ENCODE assay signal across 14 cellular contexts in the genomic region with DNA sequence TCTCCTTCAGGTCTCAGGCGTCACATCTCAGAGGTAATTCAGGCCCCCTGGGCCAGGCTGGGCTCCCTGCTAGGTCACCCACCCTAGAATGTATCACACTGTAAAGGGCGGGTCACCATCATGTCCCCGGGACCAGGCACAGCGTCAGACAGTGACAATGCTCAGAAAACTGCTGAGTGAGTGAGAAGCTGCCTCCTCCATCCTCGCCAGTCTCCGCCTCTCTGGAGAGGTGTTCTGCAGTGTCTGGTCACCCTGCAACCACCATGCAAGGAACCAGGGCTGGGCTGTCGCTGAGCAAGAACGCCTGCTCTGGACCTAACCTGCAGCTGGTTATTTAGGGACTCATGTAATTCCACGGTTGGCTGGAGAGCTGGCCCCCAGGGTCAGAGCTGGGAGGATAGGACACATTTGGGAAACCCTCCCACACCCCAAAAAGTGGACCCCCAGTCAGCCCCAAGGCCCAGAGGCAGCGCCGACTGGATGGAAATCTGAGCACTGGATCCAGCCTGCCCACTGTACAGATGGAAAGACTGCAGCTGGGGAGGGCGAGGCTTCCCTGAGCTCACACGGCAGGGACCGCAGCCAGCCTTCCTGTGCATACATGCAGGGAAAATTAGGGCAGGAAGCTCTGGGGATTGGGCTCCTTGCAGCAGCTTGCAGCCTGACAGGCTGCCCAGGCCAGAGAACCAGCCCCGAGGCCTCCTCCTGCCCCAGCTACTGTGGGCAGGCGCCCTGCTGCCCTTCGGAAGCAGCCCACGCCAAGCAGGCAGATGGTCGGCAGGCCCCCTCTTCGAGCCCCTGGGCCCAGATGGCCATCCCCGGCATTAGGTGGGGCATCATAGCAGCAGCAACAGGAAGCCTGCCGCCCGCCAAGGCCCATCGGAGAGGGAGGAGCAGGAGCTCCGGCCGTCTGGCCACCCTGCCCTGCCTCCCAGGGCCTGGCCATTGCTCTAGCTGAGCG.
DNase-seq lines count a peak whose midpoint lies in the region; ATAC-seq and TF ChIP-seq lines count a peak whose summit lies in the region.
"Had no signal": no experiment of that assay in that cellular context is flagged by ENCODE, and none has a peak within 500 bp of the region (broad histone marks: within the 10 kb centered on the region; RNA-seq: fewer than 3 reads in every experiment).

No MANE protein-coding gene starts in this region.

- peaks cover 63% of the 10 kb centered on the region for H3K4me1 ChIP-seq in mesenchymal stem cell (ENCODE audit: control insufficient read depth, insufficient read depth, low read depth, low read length)

- peaks cover 0 to 8% of the 10 kb centered on the region in 2 donors for H3K27me3 Mint-ChIP-seq in effector memory CD8-positive, alpha-beta T cell
- H3K27me3 Mint-ChIP-seq: activated naive CD8-positive, alpha-beta T cell treated with anti-CD3 and anti-CD28 coated beads for 36 hours had no signal

- H3K27ac Mint-ChIP-seq in effector memory CD8-positive, alpha-beta T cell = no peak overlapping the region
- H3K27ac Mint-ChIP-seq: activated naive CD8-positive, alpha-beta T cell treated with anti-CD3 and anti-CD28 coated beads for 36 hours; stimulated activated memory B cell treated with anti-CD40 and anti-IgM and Interleukin-4, amounts not matched to agents 10 μg/mL and 1 μg/mL and 100 μg/mL, for 72 hours had no signal

- no peaks in the 10 kb centered on the region for H3K36me3 ChIP-seq in mesenchymal stem cell (ENCODE audit: control insufficient read depth in 1 of 2, insufficient read depth in 2 of 2, low read depth in 1 of 2, low read length in 2 of 2)

- no peaks in the 10 kb centered on the region for H3K9me3 Mint-ChIP-seq in effector memory CD8-positive, alpha-beta T cell
- H3K9me3 Mint-ChIP-seq: activated naive CD8-positive, alpha-beta T cell treated with anti-CD3 and anti-CD28 coated beads for 36 hours; activated T-cell treated with anti-CD3 and anti-CD28 coated beads, Interleukin-2, amount 50 U/mL, for 4 hours; stimulated activated memory B cell treated with anti-CD40 and anti-IgM and Interleukin-4, amounts not matched to agents 10 μg/mL and 1 μg/mL and 100 μg/mL, for 72 hours had no signal

- H3K18ac ChIP-seq in mesenchymal stem cell (ENCODE audit: low read depth in 1 of 2, low read length in 2 of 2) = peak overlapping the region in 1 of 2 experiments; percentile 54

- H3K4me1 Mint-ChIP-seq in effector memory CD8-positive, alpha-beta T cell (ENCODE audit: low read depth in 2 of 2) = no peaks in the 10 kb centered on the region
- H3K4me1 Mint-ChIP-seq: activated naive CD8-positive, alpha-beta T cell treated with anti-CD3 and anti-CD28 coated beads for 36 hours; stimulated activated memory B cell treated with anti-CD40 and anti-IgM and Interleukin-4, amounts not matched to agents 10 μg/mL and 1 μg/mL and 100 μg/mL, for 72 hours had no signal

- H2BK5ac ChIP-seq in mesenchymal stem cell (ENCODE audit: low read depth, low read length, poor library complexity, severe bottlenecking) = no peak overlapping the region

- H3K23ac ChIP-seq in mesenchymal stem cell (ENCODE audit: low read length in 2 of 2) = no peak overlapping the region

- H2AFZ ChIP-seq in mesenchymal stem cell (ENCODE audit: low read depth, low read length) = no peak overlapping the region

- H2AK5ac ChIP-seq in mesenchymal stem cell (ENCODE audit: low read length, severe bottlenecking) = peak overlapping the region; percentile 14

- peak overlapping the region; percentile 68 for H4K91ac ChIP-seq in mesenchymal stem cell (ENCODE audit: low read length)

- peak overlapping the region; percentile 35 to 60 for H2BK12ac ChIP-seq in mesenchymal stem cell (ENCODE audit: low read length in 2 of 2)

- H3K9me3 ChIP-seq in mesenchymal stem cell (ENCODE audit: control insufficient read depth, low read length) = no peaks in the 10 kb centered on the region

- peak overlapping the region; percentile 21 to 61 for H3K4ac ChIP-seq in mesenchymal stem cell (ENCODE audit: low read depth in 1 of 2, low read length in 2 of 2)

- H3K4me3 Mint-ChIP-seq in effector memory CD8-positive, alpha-beta T cell = no peak overlapping the region
- H3K4me3 Mint-ChIP-seq: activated naive CD8-positive, alpha-beta T cell treated with anti-CD3 and anti-CD28 coated beads for 36 hours; activated T-cell treated with anti-CD3 and anti-CD28 coated beads, Interleukin-2, amount 50 U/mL, for 4 hours; stimulated activated memory B cell treated with anti-CD40 and anti-IgM and Interleukin-4, amounts not matched to agents 10 μg/mL and 1 μg/mL and 100 μg/mL, for 72 hours had no signal

- no peak overlapping the region for H3K4me3 ChIP-seq in mesenchymal stem cell (ENCODE audit: insufficient read depth in 1 of 2, low read depth in 1 of 2, low read length in 2 of 2)
- H3K4me3 ChIP-seq: smooth muscle cell had no signal

- 76% methylated on average over 27 of the region's 27 CpGs for WGBS in mesenchymal stem cell

- peak overlapping the region; percentile 71 for H3K27ac ChIP-seq in C4-2B
- H3K27ac ChIP-seq in mesenchymal stem cell (ENCODE audit: low read length, poor library complexity, severe bottlenecking) = peak overlapping the region; percentile 6

- TF ChIP-seq CTCF in C4-2B (conservative IDR thresholded peaks at IDR 0.05) = no peak

- peak overlapping the region; percentile 39 for H4K8ac ChIP-seq in mesenchymal stem cell (ENCODE audit: low read length)

- ATAC-seq in esophagus mucosa = peak; percentile 67
- ATAC-seq in effector memory CD8-positive, alpha-beta T cell (replicated peaks) = no peak
- no peak for ATAC-seq in HG02981 (IDR thresholded peaks at IDR 0.05; ENCODE audit: unreplicated experiment)
- ATAC-seq: activated T-cell treated with anti-CD3 and anti-CD28 coated beads, Interleukin-2, amount 50 U/mL, for 4 hours; stimulated activated memory B cell treated with anti-CD40 and anti-IgM and Interleukin-4, amounts not matched to agents 10 μg/mL and 1 μg/mL and 100 μg/mL, for 72 hours had no signal

- no peak overlapping the region for H2BK120ac ChIP-seq in mesenchymal stem cell (ENCODE audit: low read depth, low read length)

- DNase-seq in NCI-H510A treated with DMSO at 0.1 percent for 48 hours (lab: John Stamatoyannopoulos, UW) = peak; percentile 47
- no peak for DNase-seq in mesenchymal stem cell
- DNase-seq in effector memory CD8-positive, alpha-beta T cell = no peak
- no peak for DNase-seq in glomerular visceral epithelial cell (ENCODE audit: extremely low spot score)
- DNase-seq in Kasumi-1 (lab: John Stamatoyannopoulos, UW) = no peak
- DNase-seq: activated naive CD8-positive, alpha-beta T cell treated with anti-CD3 and anti-CD28 coated beads for 36 hours; activated T-cell treated with anti-CD3 and anti-CD28 coated beads, Interleukin-2, amount 50 U/mL, for 4 hours; effector CD4-positive, alpha-beta T cell; NCI-H1092 treated with DMSO at 0.1 percent for 48 hours had no signal

- H3K9ac ChIP-seq in mesenchymal stem cell (ENCODE audit: low read length) = no peak overlapping the region

- peaks cover 0 to 4% of the 10 kb centered on the region in 2 experiments for H3K27me3 ChIP-seq in mesenchymal stem cell (ENCODE audit: control insufficient read depth in 1 of 2, insufficient read depth in 1 of 2, low read length in 2 of 2)

- H2BK15ac ChIP-seq in mesenchymal stem cell (ENCODE audit: low read depth, poor library complexity, severe bottlenecking) = no peak overlapping the region

- H3K14ac ChIP-seq in mesenchymal stem cell (ENCODE audit: low read length in 2 of 2) = no peak overlapping the region

- peaks cover 2% of the 10 kb centered on the region for H3K79me1 ChIP-seq in mesenchymal stem cell (replicated peaks; ENCODE audit: low read length, poor library complexity, severe bottlenecking)

- H3K4me2 ChIP-seq in mesenchymal stem cell (ENCODE audit: low read length, poor library complexity, severe bottlenecking) = no peak overlapping the region
- H3K4me2 ChIP-seq: smooth muscle cell had no signal

- no peaks in the 10 kb centered on the region for H3K36me3 Mint-ChIP-seq in effector memory CD8-positive, alpha-beta T cell (ENCODE audit: insufficient read depth)
- H3K36me3 Mint-ChIP-seq: activated naive CD8-positive, alpha-beta T cell treated with anti-CD3 and anti-CD28 coated beads for 36 hours; stimulated activated memory B cell treated with anti-CD40 and anti-IgM and Interleukin-4, amounts not matched to agents 10 μg/mL and 1 μg/mL and 100 μg/mL, for 72 hours had no signal
